Comparison of ENCODE assay signal across 10 cellular contexts in genomic region chr9:94031946-94032345, GRCh38. TPM values are rescaled to one million over a fixed set of nuclear protein-coding genes. Genes with fewer than 3 reads are reported as not detected.
DNase-seq lines count a peak whose midpoint lies in the region; ATAC-seq and TF ChIP-seq lines count a peak whose summit lies in the region.
"Had no signal": no experiment of that assay in that cellular context is flagged by ENCODE, and none has a peak within 500 bp of the region (broad histone marks: within the 10 kb centered on the region; RNA-seq: fewer than 3 reads in every experiment).

No MANE protein-coding gene starts in this region.

- H3K9me2 ChIP-seq in MM.1S (replicated peaks; ENCODE audit: insufficient read depth, low read length): no peaks in the 10 kb centered on the region

- TF ChIP-seq CTCF in breast epithelium (IDR thresholded peaks at IDR 0.05) (no peak), natural killer cell (IDR thresholded peaks at IDR 0.05) (no peak), MM.1S (IDR thresholded peaks at IDR 0.05; ENCODE audit: low read length) (no peak), body of pancreas (IDR thresholded peaks at IDR 0.05) (no peak)

- no peak overlapping the region for H2AFZ ChIP-seq in MM.1S (ENCODE audit: low read length)

- no peaks in the 10 kb centered on the region for H3K79me2 ChIP-seq in MM.1S (ENCODE audit: low read length)

- H3F3A ChIP-seq in MM.1S (ENCODE audit: insufficient read depth, low read length): no peaks in the 10 kb centered on the region

- no peaks in the 10 kb centered on the region for H3K9me3 Mint-ChIP-seq in natural killer cell
- H3K9me3 Mint-ChIP-seq: stimulated activated memory B cell treated with anti-CD40 and anti-IgM and Interleukin-4, amounts not matched to agents 10 μg/mL and 1 μg/mL and 100 μg/mL, for 72 hours had no signal

- H3K9ac ChIP-seq in BLaER1 treated with 17β-estradiol and CSF1 and Interleukin-3, amounts not matched to agents 10 nM and 100 nM: no peak overlapping the region; a peak in 1 of 22 replicates
- H3K9ac ChIP-seq in HUES6 (ENCODE audit: low read length) (no peak overlapping the region), MM.1S (ENCODE audit: low read length) (no peak overlapping the region)

- H3K27ac ChIP-seq in BLaER1 treated with 17β-estradiol and CSF1 and Interleukin-3, amounts not matched to agents 10 nM and 100 nM: no peak overlapping the region
- H3K27ac ChIP-seq in HUES6 (ENCODE audit: low read depth, low read length): no peak overlapping the region
- H3K27ac ChIP-seq in breast epithelium: no peak overlapping the region
- H3K27ac ChIP-seq in MM.1S (ENCODE audit: low read length): no peak overlapping the region
- H3K27ac ChIP-seq in body of pancreas: no peak overlapping the region

- H3K9me3 ChIP-seq in BLaER1 treated with 17β-estradiol and CSF1 and Interleukin-3, amounts not matched to agents 10 nM and 100 nM (replicated peaks in 1 of 11): peaks cover 5 to 23% (median 18%) of the 10 kb centered on the region in 11 experiments; a peak in 20 of 22 replicates
- H3K9me3 ChIP-seq in HUES6 (ENCODE audit: control insufficient read depth, insufficient read depth, low read depth, low read length) (peaks cover 11% of the 10 kb centered on the region), breast epithelium (no peaks in the 10 kb centered on the region), MM.1S (replicated peaks; ENCODE audit: insufficient read depth, low read length) (no peaks in the 10 kb centered on the region), body of pancreas (no peaks in the 10 kb centered on the region)

- WGBS in body of pancreas, 2 donors: 68 to 74% methylated on average over 3 of the region's 3 CpGs

- 0 out of 22 replicates have a peak, but pooled peaks cover 0 to 6% (median 0%) of the 10 kb centered on the region in 11 experiments for H3K36me3 ChIP-seq in BLaER1 treated with 17β-estradiol and CSF1 and Interleukin-3, amounts not matched to agents 10 nM and 100 nM
- H3K36me3 ChIP-seq in HUES6 (ENCODE audit: control insufficient read depth, insufficient read depth, low read length) (no peaks in the 10 kb centered on the region), breast epithelium (no peaks in the 10 kb centered on the region), H7 (replicated peaks; ENCODE audit: control insufficient read depth, insufficient read depth, low read length) (no peaks in the 10 kb centered on the region), MM.1S (replicated peaks; ENCODE audit: insufficient read depth, low read length) (no peaks in the 10 kb centered on the region), body of pancreas (replicated peaks in 1 of 2; ENCODE audit: insufficient read depth in 1 of 2, low read depth in 2 of 2) (no peaks in the 10 kb centered on the region)

- H3K27ac Mint-ChIP-seq in natural killer cell: peak overlapping the region in 1 of 2 donors; percentile 82

- peak overlapping the region; percentile 97 for H3K4me3 Mint-ChIP-seq in natural killer cell

- no peaks in the 10 kb centered on the region for H3K27me3 ChIP-seq in BLaER1 treated with 17β-estradiol and CSF1 and Interleukin-3, amounts not matched to agents 10 nM and 100 nM
- H3K27me3 ChIP-seq in HUES6 (ENCODE audit: control insufficient read depth, insufficient read depth, low read length) (peaks cover 13% of the 10 kb centered on the region), breast epithelium (no peaks in the 10 kb centered on the region), H7 (ENCODE audit: control insufficient read depth, insufficient read depth, low read length) (peaks cover 2% of the 10 kb centered on the region; the same call in 1 of the 2 replicates), MM.1S (replicated peaks; ENCODE audit: insufficient read depth, low read length) (no peaks in the 10 kb centered on the region), body of pancreas (no peaks in the 10 kb centered on the region)

- H3K27me3 Mint-ChIP-seq in natural killer cell (ENCODE audit: low read depth in 2 of 2): peaks cover 0 to 7% of the 10 kb centered on the region in 2 donors

- TF ChIP-seq POLR2A in breast epithelium (IDR thresholded peaks at IDR 0.05): no peak
- no peak for TF ChIP-seq POLR2A in body of pancreas (IDR thresholded peaks at IDR 0.05)

- no peaks in the 10 kb centered on the region for H4K20me1 ChIP-seq in BLaER1 treated with 17β-estradiol and CSF1 and Interleukin-3, amounts not matched to agents 10 nM and 100 nM
- H4K20me1 ChIP-seq in MM.1S (ENCODE audit: insufficient read depth, low read length): no peaks in the 10 kb centered on the region

- no peaks in the 10 kb centered on the region for H3K36me3 Mint-ChIP-seq in natural killer cell
- H3K36me3 Mint-ChIP-seq: stimulated activated memory B cell treated with anti-CD40 and anti-IgM and Interleukin-4, amounts not matched to agents 10 μg/mL and 1 μg/mL and 100 μg/mL, for 72 hours had no signal

- ATAC-seq in natural killer cell: no peak
- ATAC-seq in body of pancreas: no peak
- ATAC-seq: stimulated activated memory B cell treated with anti-CD40 and anti-IgM and Interleukin-4, amounts not matched to agents 10 μg/mL and 1 μg/mL and 100 μg/mL, for 72 hours had no signal

- H3K4me2 ChIP-seq in BLaER1 treated with 17β-estradiol and CSF1 and Interleukin-3, amounts not matched to agents 10 nM and 100 nM: peak overlapping the region; percentile 78 to 95 (median 90)
- no peak overlapping the region for H3K4me2 ChIP-seq in MM.1S (ENCODE audit: low read depth, low read length)

- intact Hi-C loops in breast epithelium (cut with DNase I; ENCODE audit: low total_unique reads) (no loop called here), natural killer cell (cut with micrococcal nuclease) (loop anchor here (10.0 kb wide), 1 partner anchor 843 kb away; no protein-coding TSS in a partner anchor), body of pancreas (cut with DNase I) (no loop called here)

- peaks cover 8 to 21% (median 17%) of the 10 kb centered on the region in 10 experiments; a peak in 19 of 20 replicates for H3K4me1 ChIP-seq in BLaER1 treated with 17β-estradiol and CSF1 and Interleukin-3, amounts not matched to agents 10 nM and 100 nM
- H3K4me1 ChIP-seq in HUES6 (ENCODE audit: control insufficient read depth, insufficient read depth, low read length) (0 out of 2 replicates have a peak, but pooled peaks cover 2% of the 10 kb centered on the region), breast epithelium (no peaks in the 10 kb centered on the region), MM.1S (ENCODE audit: low read length) (no peaks in the 10 kb centered on the region; the same call in 1 of the 2 replicates), body of pancreas (peaks cover 20% of the 10 kb centered on the region)

- H3K4me3 ChIP-seq in BLaER1 treated with 17β-estradiol and CSF1 and Interleukin-3, amounts not matched to agents 10 nM and 100 nM: peak overlapping the region in 1 of 10 experiments; percentile 75; a peak in 1 of 20 replicates
- peak overlapping the region; percentile 81 for H3K4me3 ChIP-seq in HUES6 (ENCODE audit: low read depth, low read length)
- H3K4me3 ChIP-seq in breast epithelium: peak overlapping the region in 2 of 3 donors; percentile 85 to 96
- H3K4me3 ChIP-seq in H7 (ENCODE audit: insufficient read depth, low read depth, low read length): no peak overlapping the region
- H3K4me3 ChIP-seq in MM.1S (ENCODE audit: low read length): no peak overlapping the region
- no peak overlapping the region for H3K4me3 ChIP-seq in body of pancreas

- DNase-seq in breast epithelium (ENCODE audit: low spot score in 2 of 2) (no peak), natural killer cell (no peak), H7 (no peak), MM.1S (no peak), body of pancreas (no peak)
- no peak for DNase-seq in effector CD8-positive, alpha-beta T cell (lab: John Stamatoyannopoulos, UW)
- DNase-seq: NCI-H510A treated with DMSO at 0.1 percent for 48 hours had no signal

- H3K4me1 Mint-ChIP-seq in natural killer cell: peaks cover 8 to 24% of the 10 kb centered on the region in 2 donors

RNA-seq across cellular contexts. Expression of gene PTPDC1, which starts 52.3 kb away (rescaled TPM):
- 10 to 100 TPM; 11.4 to 12.1 (median 12.0) TPM for total RNA-seq in breast epithelium
- 1 to 10 TPM; 2.8 to 3.9 (median 3.4) TPM for total RNA-seq in natural killer cell
- 8.5 and 15.4 TPM in 2 replicates for total RNA-seq in H7 (2014; rRNA removed; shearing (Covaris generic))
- total RNA-seq in body of pancreas: 10 to 100 TPM; 11.7 to 12.2 TPM

Comparison
In these comparisons a context has a peak if more than half of its experiments do, and no peak if none do; other contexts are left out.
1. H3K4me3 ChIP-seq: peak in HUES6 (single experiment) and breast epithelium (2 of 3); none in H7 (single experiment), MM.1S (single experiment) and body of pancreas (0 of 2).